Comparison of ENCODE assay signal across 8 cellular contexts in genomic region chr2:118223487-118224136, GRCh38.
DNase-seq lines count a peak whose midpoint lies in the region; ATAC-seq and TF ChIP-seq lines count a peak whose summit lies in the region.

No MANE protein-coding gene starts in this region.

- H3K9me3 ChIP-seq in mononuclear cell (ENCODE audit: low read depth, low read length): no peaks in the 10 kb centered on the region
- H3K9me3 ChIP-seq in gastroesophageal sphincter: no peaks in the 10 kb centered on the region

- H3K27me3 ChIP-seq in mononuclear cell (ENCODE audit: insufficient read depth, low read length): peaks cover 87% of the 10 kb centered on the region
- H3K27me3 ChIP-seq in gastroesophageal sphincter: peaks cover 92% of the 10 kb centered on the region

- H3K27ac ChIP-seq in gastroesophageal sphincter: no peak overlapping the region

- ATAC-seq in GM18867 (IDR thresholded peaks at IDR 0.05; ENCODE audit: unreplicated experiment) (peak; percentile 10), HG02763 (IDR thresholded peaks at IDR 0.05; ENCODE audit: unreplicated experiment) (peak; percentile 7), gastroesophageal sphincter (no peak)

- WGBS in gastroesophageal sphincter (ENCODE audit: low coverage in 1 of 2), 2 donors: 11 to 16% methylated on average over 12 to 22 of the region's 30 CpGs

- peak overlapping the region; percentile 86 for H3K4me3 Mint-ChIP-seq in activated naive CD8-positive, alpha-beta T cell treated with anti-CD3 and anti-CD28 coated beads for 36 hours

- no peak for TF ChIP-seq CTCF in gastroesophageal sphincter (IDR thresholded peaks at IDR 0.05)

- DNase-seq in activated naive CD8-positive, alpha-beta T cell treated with anti-CD3 and anti-CD28 coated beads for 36 hours: no peak
- no peak for DNase-seq in T1000 (lab: John Stamatoyannopoulos, UW)
- no peak for DNase-seq in G401 (ENCODE audit: low spot score)
- no peak for DNase-seq in T-helper 9 cell

- no peaks in the 10 kb centered on the region for H3K36me3 Mint-ChIP-seq in activated naive CD8-positive, alpha-beta T cell treated with anti-CD3 and anti-CD28 coated beads for 36 hours

- peaks cover 16% of the 10 kb centered on the region for H3K4me1 Mint-ChIP-seq in activated naive CD8-positive, alpha-beta T cell treated with anti-CD3 and anti-CD28 coated beads for 36 hours

- H3K27ac Mint-ChIP-seq in activated naive CD8-positive, alpha-beta T cell treated with anti-CD3 and anti-CD28 coated beads for 36 hours: peak overlapping the region; percentile 75

- H3K27me3 Mint-ChIP-seq in activated naive CD8-positive, alpha-beta T cell treated with anti-CD3 and anti-CD28 coated beads for 36 hours: peaks cover 70% of the 10 kb centered on the region

- TF ChIP-seq POLR2A in gastroesophageal sphincter (IDR thresholded peaks at IDR 0.05): no peak

- no peaks in the 10 kb centered on the region for H3K36me3 ChIP-seq in gastroesophageal sphincter

- in situ Hi-C loops in G401 (cut with HindIII; ENCODE audit: low sequenced_read_pairs): no loop called here

- H3K4me3 ChIP-seq in mononuclear cell (ENCODE audit: low read length) (peak overlapping the region; percentile 50), gastroesophageal sphincter (peak overlapping the region in 1 of 2 donors; percentile 48)

- peaks cover 18% of the 10 kb centered on the region for H3K4me1 ChIP-seq in mononuclear cell (ENCODE audit: insufficient read depth, low read length)
- H3K4me1 ChIP-seq in gastroesophageal sphincter: peaks cover 0 to 21% (median 10%) of the 10 kb centered on the region in 3 donors

- no peak for TF ChIP-seq EP300 in gastroesophageal sphincter (IDR thresholded peaks at IDR 0.05)

- no peaks in the 10 kb centered on the region for H3K9me3 Mint-ChIP-seq in activated naive CD8-positive, alpha-beta T cell treated with anti-CD3 and anti-CD28 coated beads for 36 hours
